Comparison of ENCODE assay signal across 1 cellular context in the genomic region with DNA sequence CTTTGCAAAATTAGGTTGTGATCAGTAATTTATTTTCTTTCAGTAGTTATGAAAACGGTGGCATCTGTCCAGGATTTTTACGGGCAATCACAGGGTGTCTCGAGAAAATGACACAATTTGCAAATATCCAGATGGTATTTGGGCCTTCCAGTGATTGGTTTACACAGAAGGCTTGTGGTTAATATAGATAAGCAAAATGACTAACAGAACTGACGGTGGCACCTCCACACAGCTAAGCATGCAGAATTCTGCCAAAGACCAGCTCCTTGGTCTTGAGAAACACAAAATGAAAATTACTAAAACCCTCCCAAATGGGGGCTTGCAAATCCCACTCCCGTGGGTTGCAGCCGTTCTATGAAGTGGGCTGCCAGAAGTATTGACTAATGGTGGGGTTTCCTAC.
TF ChIP-seq lines count a peak whose summit lies in the region.

No MANE protein-coding gene starts in this region.

TF ChIP-seq in HEK293, 187 proteins besides CTCF, POLR2A, EP300 and RAD21 (continued from another document):
- no peak for TF ChIP-seq HIC1 (tag by site-specific recombination; IDR thresholded peaks at IDR 0.05)
